In genomic region chr3:152047465-152047864, GRCh38 we compare ENCODE assay signal across 16 cellular contexts.
A peak's percentile ranks its signal among the peaks of the same experiment; 100 is the strongest.
DNase-seq lines count a peak whose midpoint lies in the region; ATAC-seq, FAIRE-seq and TF ChIP-seq lines count a peak whose summit lies in the region.
"Had no signal": no experiment of that assay in that cellular context is flagged by ENCODE, and none has a peak within 500 bp of the region (broad histone marks: within the 10 kb centered on the region; RNA-seq: fewer than 3 reads in every experiment).

No MANE protein-coding gene starts in this region.

- H3K9me3 ChIP-seq in small intestine (ENCODE audit: control insufficient read depth, low read depth): no peaks in the 10 kb centered on the region

- H3F3A ChIP-seq in GM23338 (replicated peaks; ENCODE audit: low read depth): no peaks in the 10 kb centered on the region

- no peaks in the 10 kb centered on the region for H3K27me3 ChIP-seq in GM23338 (ENCODE audit: insufficient read depth)
- H3K27me3 ChIP-seq in small intestine (ENCODE audit: control insufficient read depth in 2 of 2, insufficient read depth in 2 of 2, low read length in 2 of 2): no peaks in the 10 kb centered on the region

- DNase-seq in GM23338 (ENCODE audit: low spot score): no peak
- peak; percentile 12 for DNase-seq in NCI-H774 (lab: John Stamatoyannopoulos, UW)
- DNase-seq in renal cortical epithelial cell (ENCODE audit: low read depth): peak; percentile 93
- no peak for DNase-seq in small intestine
- DNase-seq: activated CD4-positive, alpha-beta memory T cell treated with anti-CD3 and anti-CD28 coated beads, Interleukin-2, amount 10 ng/mL, durations not matched to agents 7 days and 5 days; amygdala; head of caudate nucleus; islet precursor cell; NCI-H187; NCI-H446 treated with DMSO at 0.1 percent for 48 hours; OCI-M1 had no signal

- no peak overlapping the region for H3K27ac ChIP-seq in GM23338 (ENCODE audit: low read depth)
- no peak overlapping the region for H3K27ac ChIP-seq in small intestine (ENCODE audit: low read depth in 1 of 2, low read length in 1 of 2)

- H3K9me3 Mint-ChIP-seq in GM23338: 0 out of 3 replicates have a peak, but pooled peaks cover under 1% of the 10 kb centered on the region
- H3K9me3 Mint-ChIP-seq: activated CD4-positive, alpha-beta memory T cell treated with anti-CD3 and anti-CD28 coated beads, Interleukin-2, amount 10 ng/mL, durations not matched to agents 7 days and 5 days had no signal

- 0 out of 2 replicates have a peak, but pooled peaks cover 2% of the 10 kb centered on the region for H3K9me2 ChIP-seq in GM23338 (ENCODE audit: insufficient read depth)

- H3K36me3 ChIP-seq in GM23338 (ENCODE audit: insufficient read depth) (0 out of 2 replicates have a peak, but pooled peaks cover 3% of the 10 kb centered on the region), small intestine (ENCODE audit: control insufficient read depth in 2 of 2, insufficient read depth in 2 of 2, low read length in 2 of 2) (no peaks in the 10 kb centered on the region)

- no peak overlapping the region for H3K4me2 ChIP-seq in GM23338

- no peak overlapping the region for H3K27ac Mint-ChIP-seq in GM23338
- H3K27ac Mint-ChIP-seq: activated CD4-positive, alpha-beta memory T cell treated with anti-CD3 and anti-CD28 coated beads, Interleukin-2, amount 10 ng/mL, durations not matched to agents 7 days and 5 days had no signal

- H3K79me2 ChIP-seq in GM23338 (replicated peaks; ENCODE audit: insufficient read depth): no peaks in the 10 kb centered on the region

- H3K4me1 ChIP-seq in GM23338 (ENCODE audit: insufficient read depth) (no peaks in the 10 kb centered on the region), small intestine (ENCODE audit: control insufficient read depth in 2 of 2, insufficient read depth in 1 of 2, low read depth in 1 of 2, low read length in 1 of 2) (no peaks in the 10 kb centered on the region)

- H3K4me3 ChIP-seq in GM23338 (no peak overlapping the region), small intestine (ENCODE audit: low read depth in 1 of 2, low read length in 2 of 2) (no peak overlapping the region)
- H3K4me3 ChIP-seq: GM12878 had no signal

- H2AFZ ChIP-seq in GM23338: 0 out of 2 replicates have a peak overlapping the region, but pooled peaks have one; percentile 12

- TF ChIP-seq CTCF in GM23338 (conservative IDR thresholded peaks at IDR 0.05; ENCODE audit: low read depth in 2 of 2): no peak

- no peaks in the 10 kb centered on the region for H3K4me1 Mint-ChIP-seq in GM23338
- H3K4me1 Mint-ChIP-seq: activated CD4-positive, alpha-beta memory T cell treated with anti-CD3 and anti-CD28 coated beads, Interleukin-2, amount 10 ng/mL, durations not matched to agents 7 days and 5 days had no signal

- H4K20me1 ChIP-seq in GM23338 (replicated peaks; ENCODE audit: insufficient read depth): no peaks in the 10 kb centered on the region

- TF ChIP-seq POLR2A in GM18505 (IDR thresholded peaks at IDR 0.05; ENCODE audit: borderline replicate concordance, extremely low read depth, insufficient read depth, insufficient read length): no peak

- ATAC-seq in GM23338 (no peak), esophagus mucosa (peak; percentile 29), GM18505 (IDR thresholded peaks at IDR 0.05; ENCODE audit: unreplicated experiment) (no peak), HG03039 (IDR thresholded peaks at IDR 0.05; ENCODE audit: unreplicated experiment) (no peak), GM21529 (IDR thresholded peaks at IDR 0.05; ENCODE audit: unreplicated experiment) (no peak)
- ATAC-seq: GM12878 had no signal

- no peak overlapping the region for H3K4me3 Mint-ChIP-seq in GM23338
- H3K4me3 Mint-ChIP-seq: activated CD4-positive, alpha-beta memory T cell treated with anti-CD3 and anti-CD28 coated beads, Interleukin-2, amount 10 ng/mL, durations not matched to agents 7 days and 5 days had no signal

- no peak for FAIRE-seq in small intestine (lab: Jason Lieb, UNC)
- FAIRE-seq: GM12878 had no signal

- H3K27me3 Mint-ChIP-seq in GM23338 (ENCODE audit: insufficient read depth, low read depth, poor library complexity): peaks cover 2% of the 10 kb centered on the region

- H3K36me3 Mint-ChIP-seq in GM23338 (ENCODE audit: low read depth): no peaks in the 10 kb centered on the region

TF ChIP-seq in GM23338, 12 proteins besides CTCF, POLR2A, EP300 and RAD21 (continues in another document):
- TF ChIP-seq POLR2AphosphoS5 (IDR thresholded peaks at IDR 0.05; ENCODE audit: low read depth) (no peak), EZH2 (IDR thresholded peaks at IDR 0.05; ENCODE audit: low read depth, unreplicated experiment) (no peak), NANOG (IDR thresholded peaks at IDR 0.05; ENCODE audit: borderline replicate concordance) (no peak), ZNF114 (CRISPR knock-in tag; IDR thresholded peaks at IDR 0.05) (no peak), REST (IDR thresholded peaks at IDR 0.05; ENCODE audit: unreplicated experiment) (no peak), EZH2phosphoT487 (IDR thresholded peaks at IDR 0.05; ENCODE audit: unreplicated experiment) (no peak), CREB1 (CRISPR knock-in tag; IDR thresholded peaks at IDR 0.05; ENCODE audit: low read depth) (no peak), STAT1 (IDR thresholded peaks at IDR 0.05; ENCODE audit: unreplicated experiment) (no peak)

Comparison
In these comparisons a context has a peak if more than half of its experiments do, and no peak if none do; other contexts are left out.
1. DNase-seq: peak in NCI-H774 (single experiment) and renal cortical epithelial cell (single experiment); none in GM23338 (single experiment) and small intestine (single experiment).